In the genomic region with DNA sequence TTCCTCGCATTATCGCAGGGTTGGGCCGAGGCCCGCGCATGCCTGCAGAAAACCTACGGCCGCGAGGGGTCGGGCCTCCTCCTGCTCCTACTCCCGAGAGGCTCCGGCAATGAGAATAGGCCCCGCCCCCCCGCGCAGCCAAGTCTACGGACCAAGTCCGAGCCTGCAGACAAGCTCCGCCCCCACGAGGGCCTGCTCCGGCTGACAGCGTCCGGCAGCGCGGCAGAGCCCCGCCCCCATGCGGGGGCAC, we compare ENCODE assay signal across 8 cellular contexts. TPM values are rescaled to one million over a fixed set of nuclear protein-coding genes. Genes with fewer than 3 reads are reported as not detected.
DNase-seq lines count a peak whose midpoint lies in the region; ATAC-seq and TF ChIP-seq lines count a peak whose summit lies in the region.

No MANE protein-coding gene starts in this region.

- peak overlapping the region; percentile 99 for H3K27ac Mint-ChIP-seq in activated CD8-positive, alpha-beta T cell treated with anti-CD3 and anti-CD28 coated beads for 36 hours

- H2AFZ ChIP-seq in ACC112 (ENCODE audit: low read length, unreplicated experiment): no peak overlapping the region

- H3K27ac ChIP-seq in ACC112 (ENCODE audit: low read depth, low read length) (peak overlapping the region; percentile 98; the same call in 1 of the 2 replicates), dorsolateral prefrontal cortex (peak overlapping the region; percentile 97 to 100 (median 100)), liver (ENCODE audit: low read depth in 1 of 2, low read length in 2 of 2) (peak overlapping the region; percentile 92 to 99)

- ATAC-seq in GM18867 (IDR thresholded peaks at IDR 0.05; ENCODE audit: unreplicated experiment) (peak; percentile 75), HG03521 (IDR thresholded peaks at IDR 0.05; ENCODE audit: unreplicated experiment) (peak; percentile 81)
- ATAC-seq in activated CD8-positive, alpha-beta T cell treated with anti-CD3 and anti-CD28 coated beads for 36 hours: peak; percentile 88

- no peaks in the 10 kb centered on the region for H3K27me3 ChIP-seq in ACC112 (ENCODE audit: insufficient read depth, low read length)
- H3K27me3 ChIP-seq in dorsolateral prefrontal cortex: no peaks in the 10 kb centered on the region
- H3K27me3 ChIP-seq in liver (ENCODE audit: control insufficient read depth in 4 of 4, insufficient read depth in 4 of 4, low read length in 3 of 4): no peaks in the 10 kb centered on the region

- no peak overlapping the region for H3K9ac ChIP-seq in liver (ENCODE audit: low read depth in 1 of 2, low read length in 2 of 2)

- TF ChIP-seq CTCF in activated CD8-positive, alpha-beta T cell treated with anti-CD3 and anti-CD28 coated beads for 36 hours (IDR thresholded peaks at IDR 0.05): no peak
- TF ChIP-seq CTCF in dorsolateral prefrontal cortex (IDR thresholded peaks at IDR 0.05 in 54 of 56, conservative IDR thresholded peaks at IDR 0.05 in 2 of 56; ENCODE audit: low read depth in 1 of 56, partially characterized antibody in 56 of 56) (peak in 51 of 56 donors; percentile 5 to 77 (median 51)), liver (IDR thresholded peaks at IDR 0.05; ENCODE audit: low read depth, low read length, missing input control) (peak; percentile 80)

- no peaks in the 10 kb centered on the region for H3K79me2 ChIP-seq in ACC112 (ENCODE audit: control insufficient read depth, insufficient read depth, low read length, unreplicated experiment)

- intact Hi-C loops in activated CD8-positive, alpha-beta T cell treated with anti-CD3 and anti-CD28 coated beads for 36 hours (cut with micrococcal nuclease): loop anchor here (2.0 kb wide), 2 partner anchors 17 to 65 kb away; a partner anchor contains a TSS
- intact Hi-C loops in dorsolateral prefrontal cortex (cut with DNase I): loop anchor here (1.0 to 10.0 kb wide), 9 partner anchors 17 to 999 kb away; a partner anchor contains a TSS

- TF ChIP-seq RAD21 in liver (IDR thresholded peaks at IDR 0.05): peak; percentile 44 to 73

- peak overlapping the region; percentile 85; the same call in 1 of the 2 replicates for H3K4me3 ChIP-seq in ACC112 (ENCODE audit: low read depth, low read length)
- H3K4me3 ChIP-seq in dorsolateral prefrontal cortex: peak overlapping the region; percentile 66 to 97 (median 87)
- H3K4me3 ChIP-seq in liver (ENCODE audit: low read depth in 1 of 3, low read length in 3 of 3): peak overlapping the region in 1 of 3 donors; percentile 54

- H3K4me1 Mint-ChIP-seq in activated CD8-positive, alpha-beta T cell treated with anti-CD3 and anti-CD28 coated beads for 36 hours (ENCODE audit: low read depth): peaks cover 22% of the 10 kb centered on the region

- H3K36me3 ChIP-seq in ACC112 (ENCODE audit: insufficient read depth, low read length) (no peaks in the 10 kb centered on the region), liver (ENCODE audit: control insufficient read depth in 4 of 4, insufficient read depth in 3 of 4, low read depth in 1 of 4, low read length in 3 of 4) (no peaks in the 10 kb centered on the region)

- peaks cover 23% of the 10 kb centered on the region for H3K4me1 ChIP-seq in ACC112 (ENCODE audit: control insufficient read depth, insufficient read depth, low read length, unreplicated experiment)
- H3K4me1 ChIP-seq in liver (ENCODE audit: control insufficient read depth in 4 of 4, insufficient read depth in 4 of 4, low read length in 3 of 4): peaks cover 2 to 29% (median 16%) of the 10 kb centered on the region in 4 donors

- peaks cover 7% of the 10 kb centered on the region for H3K36me3 Mint-ChIP-seq in activated CD8-positive, alpha-beta T cell treated with anti-CD3 and anti-CD28 coated beads for 36 hours (ENCODE audit: low read depth)

- under 1% methylated on average over 25 of the region's 25 CpGs for WGBS in liver

- no peaks in the 10 kb centered on the region for H3K9me3 Mint-ChIP-seq in activated CD8-positive, alpha-beta T cell treated with anti-CD3 and anti-CD28 coated beads for 36 hours

- no peaks in the 10 kb centered on the region for H3K27me3 Mint-ChIP-seq in activated CD8-positive, alpha-beta T cell treated with anti-CD3 and anti-CD28 coated beads for 36 hours

- H3K4me3 Mint-ChIP-seq in activated CD8-positive, alpha-beta T cell treated with anti-CD3 and anti-CD28 coated beads for 36 hours: peak overlapping the region; percentile 94

- POLR2A ChIA-PET in activated CD8-positive, alpha-beta T cell treated with anti-CD3 and anti-CD28 coated beads for 36 hours (lab: Charles Lee): interaction anchor here (1.0 to 2.0 kb wide), 5 partner anchors 9 to 66 kb away, joined by 3 to 13 read pairs (median 4); a partner anchor contains a TSS

- CTCF ChIA-PET in activated CD8-positive, alpha-beta T cell treated with anti-CD3 and anti-CD28 coated beads for 36 hours (lab: Charles Lee): interaction anchor here (0.8 to 4.4 kb wide), 10 partner anchors 16 to 78 kb away, joined by 3 to 32 read pairs (median 4); a partner anchor contains a TSS

- H3K9me3 ChIP-seq in liver (ENCODE audit: control insufficient read depth in 4 of 4, low read length in 3 of 4): no peaks in the 10 kb centered on the region

- DNase-seq in NCI-H748 treated with DMSO at 0.1 percent for 48 hours (lab: John Stamatoyannopoulos, UW) (peak; percentile 97), dorsolateral prefrontal cortex (peak; percentile 100)
- DNase-seq in activated CD8-positive, alpha-beta T cell treated with anti-CD3 and anti-CD28 coated beads for 36 hours: peak; percentile 100
- peak; percentile 98 to 100 for DNase-seq in stimulated activated CD4-positive, alpha-beta T cell treated with anti-CD3 and anti-CD28 coated beads, Interleukin-4, amount 100 ng/mL, for 4 hours

TF ChIP-seq in liver, 16 proteins besides CTCF, POLR2A, EP300 and RAD21 (continues in another document):
- no peak for TF ChIP-seq FOXA2 (IDR thresholded peaks at IDR 0.05)
- TF ChIP-seq, protein P1, sequence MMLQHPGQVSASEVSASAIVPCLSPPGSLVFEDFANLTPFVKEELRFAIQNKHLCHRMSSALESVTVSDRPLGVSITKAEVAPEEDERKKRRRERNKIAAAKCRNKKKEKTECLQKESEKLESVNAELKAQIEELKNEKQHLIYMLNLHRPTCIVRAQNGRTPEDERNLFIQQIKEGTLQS (IDR thresholded peaks at IDR 0.05): no peak
- TF ChIP-seq, protein P2, sequence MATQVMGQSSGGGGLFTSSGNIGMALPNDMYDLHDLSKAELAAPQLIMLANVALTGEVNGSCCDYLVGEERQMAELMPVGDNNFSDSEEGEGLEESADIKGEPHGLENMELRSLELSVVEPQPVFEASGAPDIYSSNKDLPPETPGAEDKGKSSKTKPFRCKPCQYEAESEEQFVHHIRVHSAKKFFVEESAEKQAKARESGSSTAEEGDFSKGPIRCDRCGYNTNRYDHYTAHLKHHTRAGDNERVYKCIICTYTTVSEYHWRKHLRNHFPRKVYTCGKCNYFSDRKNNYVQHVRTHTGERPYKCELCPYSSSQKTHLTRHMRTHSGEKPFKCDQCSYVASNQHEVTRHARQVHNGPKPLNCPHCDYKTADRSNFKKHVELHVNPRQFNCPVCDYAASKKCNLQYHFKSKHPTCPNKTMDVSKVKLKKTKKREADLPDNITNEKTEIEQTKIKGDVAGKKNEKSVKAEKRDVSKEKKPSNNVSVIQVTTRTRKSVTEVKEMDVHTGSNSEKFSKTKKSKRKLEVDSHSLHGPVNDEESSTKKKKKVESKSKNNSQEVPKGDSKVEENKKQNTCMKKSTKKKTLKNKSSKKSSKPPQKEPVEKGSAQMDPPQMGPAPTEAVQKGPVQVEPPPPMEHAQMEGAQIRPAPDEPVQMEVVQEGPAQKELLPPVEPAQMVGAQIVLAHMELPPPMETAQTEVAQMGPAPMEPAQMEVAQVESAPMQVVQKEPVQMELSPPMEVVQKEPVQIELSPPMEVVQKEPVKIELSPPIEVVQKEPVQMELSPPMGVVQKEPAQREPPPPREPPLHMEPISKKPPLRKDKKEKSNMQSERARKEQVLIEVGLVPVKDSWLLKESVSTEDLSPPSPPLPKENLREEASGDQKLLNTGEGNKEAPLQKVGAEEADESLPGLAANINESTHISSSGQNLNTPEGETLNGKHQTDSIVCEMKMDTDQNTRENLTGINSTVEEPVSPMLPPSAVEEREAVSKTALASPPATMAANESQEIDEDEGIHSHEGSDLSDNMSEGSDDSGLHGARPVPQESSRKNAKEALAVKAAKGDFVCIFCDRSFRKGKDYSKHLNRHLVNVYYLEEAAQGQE (IDR thresholded peaks at IDR 0.05): peak; percentile 53
- TF ChIP-seq SP1 (IDR thresholded peaks at IDR 0.05): peak; percentile 91

RNA-seq across cellular contexts. Expression of a gene that starts 3.1 kb away (rescaled TPM):
- total RNA-seq in activated CD8-positive, alpha-beta T cell treated with anti-CD3 and anti-CD28 coated beads for 36 hours: 10 to 100 TPM; 67.8 to 68.7 TPM
- total RNA-seq in dorsolateral prefrontal cortex (10 to 100 TPM in 27 of 120 experiments, 1 to 10 TPM in 92, under 1 TPM in 1; 0.87 to 23.5 (median 7.2) TPM), liver (1 to 10 TPM; 2.3 to 6.6 TPM)
- 1 to 10 TPM; 6.0 to 8.0 TPM for polyA plus RNA-seq in liver

RNA-seq across cellular contexts. Expression of a gene that starts 5.6 kb away (rescaled TPM):
- total RNA-seq in activated CD8-positive, alpha-beta T cell treated with anti-CD3 and anti-CD28 coated beads for 36 hours: 10 to 100 TPM; 59.6 to 64.2 TPM
- total RNA-seq in dorsolateral prefrontal cortex (10 to 100 TPM; 42.9 to 89.4 (median 59.4) TPM), liver (10 to 100 TPM; 21.3 to 52.5 TPM)
- 10 to 100 TPM in 1 of 2 donors, 1 to 10 TPM in 1; 1.5 to 16.0 TPM for polyA plus RNA-seq in liver

RNA-seq across cellular contexts. Expression of a gene that starts 11.5 kb away (rescaled TPM):
- total RNA-seq in activated CD8-positive, alpha-beta T cell treated with anti-CD3 and anti-CD28 coated beads for 36 hours: 10 to 100 TPM; 15.5 to 16.4 TPM
- total RNA-seq in dorsolateral prefrontal cortex: 10 to 100 TPM in 1 of 120 experiments, 1 to 10 TPM in 119; 1.6 to 11.4 (median 5.2) TPM
- total RNA-seq in liver: under 1 TPM; 0.47 to 0.92 TPM
- under 1 TPM; 0.75 to 0.91 TPM for polyA plus RNA-seq in liver

RNA-seq across cellular contexts. Expression of a gene that starts 17.4 kb away (rescaled TPM):
- total RNA-seq in activated CD8-positive, alpha-beta T cell treated with anti-CD3 and anti-CD28 coated beads for 36 hours: 10 to 100 TPM; 55.4 to 57.9 TPM
- total RNA-seq in dorsolateral prefrontal cortex: 10 to 100 TPM; 34.1 to 70.5 (median 51.5) TPM
- total RNA-seq in liver: 10 to 100 TPM; 51.5 to 56.1 TPM
- polyA plus RNA-seq in liver: 10 to 100 TPM; 65.9 to 85.9 TPM

RNA-seq across cellular contexts. Expression of a gene that starts 19.7 kb away (rescaled TPM):
- 10 to 100 TPM; 24.6 to 28.7 TPM for total RNA-seq in activated CD8-positive, alpha-beta T cell treated with anti-CD3 and anti-CD28 coated beads for 36 hours
- total RNA-seq in dorsolateral prefrontal cortex (100 to 1,000 TPM in 4 of 120 experiments, 10 to 100 TPM in 116; 58.7 to 102 (median 81.9) TPM), liver (10 to 100 TPM; 10.4 to 14.7 TPM)
- polyA plus RNA-seq in liver: 10 to 100 TPM; 20.3 to 45.1 TPM
